16 cellular contexts compared by ENCODE assay signal in the genomic region with DNA sequence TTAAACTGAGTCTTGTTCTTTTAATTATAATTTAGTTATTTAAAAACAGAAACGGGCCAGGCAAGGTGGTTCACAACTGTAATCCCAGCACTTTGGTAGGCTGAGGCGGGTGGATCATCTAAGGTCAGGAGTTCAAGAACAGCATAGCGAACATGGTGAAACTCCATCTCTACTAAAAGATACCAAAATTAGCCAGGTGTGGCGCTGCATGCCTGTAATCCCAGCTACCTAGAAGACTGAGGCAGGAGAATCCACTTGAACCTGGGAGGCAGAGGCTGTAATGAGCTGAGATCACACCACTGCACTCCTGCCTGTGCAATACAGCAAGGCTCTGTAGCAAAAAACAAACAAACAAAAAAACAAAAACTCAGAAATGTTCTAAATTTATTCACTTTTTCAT.
DNase-seq lines count a peak whose midpoint lies in the region; ATAC-seq, FAIRE-seq and TF ChIP-seq lines count a peak whose summit lies in the region.
"Had no signal": no experiment of that assay in that cellular context is flagged by ENCODE, and none has a peak within 500 bp of the region (broad histone marks: within the 10 kb centered on the region; RNA-seq: fewer than 3 reads in every experiment).

No MANE protein-coding gene starts in this region.

- DNase-seq in D721Med (ENCODE audit: insufficient read length, low spot score), result no peak
- peak; percentile 5 for DNase-seq in PC-3
- peak; percentile 45 for DNase-seq in mesendoderm
- no peak for DNase-seq in NCI-H2081 (lab: John Stamatoyannopoulos, UW)
- DNase-seq: DMS 273 treated with DMSO at 0.1 percent for 48 hours, NCI-H1436 treated with DMSO at 0.1 percent for 48 hours, NCI-H2107, NCI-H226, NCI-H526 treated with DMSO at 0.1 percent for 48 hours, T-helper 2 cell had no signal

- no peak overlapping the region for H3K23ac ChIP-seq in mesendoderm (ENCODE audit: low read length)

- no peaks in the 10 kb centered on the region for H3K4me1 ChIP-seq in PC-3 (ENCODE audit: insufficient read depth, low read length)
- H3K4me1 ChIP-seq in mesendoderm (ENCODE audit: control insufficient read depth, low read depth, low read length), result no peaks in the 10 kb centered on the region

- POLR2A ChIA-PET in PC-3 (lab: Charles Lee; ENCODE audit: unreplicated experiment), result no interaction called here

- TF ChIP-seq CTCF in D721Med (IDR thresholded peaks at IDR 0.05; ENCODE audit: insufficient read depth, missing control alignments), result peak; percentile 11
- TF ChIP-seq CTCF in PC-3 (conservative IDR thresholded peaks at IDR 0.05; ENCODE audit: low read depth, low read length), result peak; percentile 52

- H2BK120ac ChIP-seq in mesendoderm (ENCODE audit: low read depth, low read length), result no peak overlapping the region

- no TSS peak for BruUV-seq in PC-3 (replicated peaks; lab: Mats Ljungman, UMichigan)

- H2AFZ ChIP-seq in PC-3 (ENCODE audit: low read length), result no peak overlapping the region

- no peaks in the 10 kb centered on the region for H4K20me1 ChIP-seq in PC-3 (ENCODE audit: low read length)

- intact Hi-C loops in PC-3 (cut with micrococcal nuclease), result no loop called here

- H2BK15ac ChIP-seq in mesendoderm (replicated peaks; ENCODE audit: low read depth), result no peak overlapping the region

- CTCF ChIA-PET in PC-3 (lab: Charles Lee), result interaction anchor here (0.6 kb wide), 1 partner anchor 63 kb away, joined by 4 read pairs; no protein-coding TSS in a partner anchor

- H3K9me3 ChIP-seq in PC-3 (ENCODE audit: low read length), result no peaks in the 10 kb centered on the region

- H3K79me2 ChIP-seq in PC-3 (ENCODE audit: low read length) (no peaks in the 10 kb centered on the region), mesendoderm (ENCODE audit: control insufficient read depth, insufficient read depth, low read length) (no peaks in the 10 kb centered on the region)

- H3K56ac ChIP-seq in mesendoderm (ENCODE audit: low read length), result no peak overlapping the region

- H3K4me3 ChIP-seq in PC-3 (ENCODE audit: low read length) (no peak overlapping the region), mesendoderm (ENCODE audit: low read length) (no peak overlapping the region)

- H3K27me3 ChIP-seq in PC-3 (ENCODE audit: low read length), result no peaks in the 10 kb centered on the region
- H3K27me3 ChIP-seq in mesendoderm (ENCODE audit: insufficient read depth, low read length, poor library complexity), result no peaks in the 10 kb centered on the region

- no peak overlapping the region for H4K8ac ChIP-seq in mesendoderm (ENCODE audit: low read depth, low read length)

- no peak overlapping the region for H3K18ac ChIP-seq in mesendoderm (ENCODE audit: low read length)

- H3K27ac ChIP-seq in PC-3 (ENCODE audit: low read length) (no peak overlapping the region), mesendoderm (ENCODE audit: low read depth, low read length) (no peak overlapping the region)
- H3K27ac ChIP-seq: KMS-11 had no signal

- no peak for TF ChIP-seq EP300 in Ishikawa (IDR thresholded peaks at IDR 0.05; ENCODE audit: borderline replicate concordance)

- H3K4me2 ChIP-seq in PC-3 (ENCODE audit: low read length), result no peak overlapping the region
- no peak overlapping the region for H3K4me2 ChIP-seq in mesendoderm (ENCODE audit: low read length)
- H3K4me2 ChIP-seq: KMS-11 had no signal

- no peaks in the 10 kb centered on the region for H3K79me1 ChIP-seq in mesendoderm (ENCODE audit: low read length)

- no CpG with 5 or more reads among the region's 4 CpGs for WGBS in mesendoderm (ENCODE audit: extremely low coverage, insufficient coverage, low lambda C conversion rate)

- no peak for FAIRE-seq in D721Med (lab: Jason Lieb, UNC)

- no peak overlapping the region for H3K4ac ChIP-seq in mesendoderm (ENCODE audit: low read depth, low read length)

- ATAC-seq in PC-3 (no peak), HG03521 (IDR thresholded peaks at IDR 0.05; ENCODE audit: unreplicated experiment) (no peak), HG03175 (IDR thresholded peaks at IDR 0.05; ENCODE audit: unreplicated experiment) (no peak), GM18867 (IDR thresholded peaks at IDR 0.05; ENCODE audit: unreplicated experiment) (no peak)
- ATAC-seq: HCT116 had no signal

- no peaks in the 10 kb centered on the region for H3K9me2 ChIP-seq in PC-3 (replicated peaks; ENCODE audit: low read length)

- no peak overlapping the region for H3K9ac ChIP-seq in PC-3 (ENCODE audit: low read length)
- no peak overlapping the region for H3K9ac ChIP-seq in mesendoderm (ENCODE audit: low read length)
- H3K9ac ChIP-seq: KMS-11 had no signal

- H2AK5ac ChIP-seq in mesendoderm (ENCODE audit: low read length), result no peak overlapping the region

- H3K36me3 ChIP-seq in PC-3 (ENCODE audit: low read depth, low read length) (no peaks in the 10 kb centered on the region), mesendoderm (ENCODE audit: control insufficient read depth, insufficient read depth, low read length) (no peaks in the 10 kb centered on the region)

- H4K5ac ChIP-seq in mesendoderm (ENCODE audit: low read length), result no peak overlapping the region

- TF ChIP-seq RAD21 in Ishikawa (IDR thresholded peaks at IDR 0.05; ENCODE audit: low read depth), result peak; percentile 9; the same call in 1 of the 2 replicates

- H3F3A ChIP-seq in PC-3 (ENCODE audit: low read length, unreplicated experiment), result no peaks in the 10 kb centered on the region

- H2BK5ac ChIP-seq in mesendoderm (ENCODE audit: low read length), result no peak overlapping the region

TF ChIP-seq in Ishikawa, 13 proteins besides CTCF, POLR2A, EP300 and RAD21:
- no peak for TF ChIP-seq NFIC (IDR thresholded peaks at IDR 0.05)
- TF ChIP-seq, protein P1, sequence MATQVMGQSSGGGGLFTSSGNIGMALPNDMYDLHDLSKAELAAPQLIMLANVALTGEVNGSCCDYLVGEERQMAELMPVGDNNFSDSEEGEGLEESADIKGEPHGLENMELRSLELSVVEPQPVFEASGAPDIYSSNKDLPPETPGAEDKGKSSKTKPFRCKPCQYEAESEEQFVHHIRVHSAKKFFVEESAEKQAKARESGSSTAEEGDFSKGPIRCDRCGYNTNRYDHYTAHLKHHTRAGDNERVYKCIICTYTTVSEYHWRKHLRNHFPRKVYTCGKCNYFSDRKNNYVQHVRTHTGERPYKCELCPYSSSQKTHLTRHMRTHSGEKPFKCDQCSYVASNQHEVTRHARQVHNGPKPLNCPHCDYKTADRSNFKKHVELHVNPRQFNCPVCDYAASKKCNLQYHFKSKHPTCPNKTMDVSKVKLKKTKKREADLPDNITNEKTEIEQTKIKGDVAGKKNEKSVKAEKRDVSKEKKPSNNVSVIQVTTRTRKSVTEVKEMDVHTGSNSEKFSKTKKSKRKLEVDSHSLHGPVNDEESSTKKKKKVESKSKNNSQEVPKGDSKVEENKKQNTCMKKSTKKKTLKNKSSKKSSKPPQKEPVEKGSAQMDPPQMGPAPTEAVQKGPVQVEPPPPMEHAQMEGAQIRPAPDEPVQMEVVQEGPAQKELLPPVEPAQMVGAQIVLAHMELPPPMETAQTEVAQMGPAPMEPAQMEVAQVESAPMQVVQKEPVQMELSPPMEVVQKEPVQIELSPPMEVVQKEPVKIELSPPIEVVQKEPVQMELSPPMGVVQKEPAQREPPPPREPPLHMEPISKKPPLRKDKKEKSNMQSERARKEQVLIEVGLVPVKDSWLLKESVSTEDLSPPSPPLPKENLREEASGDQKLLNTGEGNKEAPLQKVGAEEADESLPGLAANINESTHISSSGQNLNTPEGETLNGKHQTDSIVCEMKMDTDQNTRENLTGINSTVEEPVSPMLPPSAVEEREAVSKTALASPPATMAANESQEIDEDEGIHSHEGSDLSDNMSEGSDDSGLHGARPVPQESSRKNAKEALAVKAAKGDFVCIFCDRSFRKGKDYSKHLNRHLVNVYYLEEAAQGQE (IDR thresholded peaks at IDR 0.05; ENCODE audit: low read depth), result no peak
- TF ChIP-seq, protein P2, sequence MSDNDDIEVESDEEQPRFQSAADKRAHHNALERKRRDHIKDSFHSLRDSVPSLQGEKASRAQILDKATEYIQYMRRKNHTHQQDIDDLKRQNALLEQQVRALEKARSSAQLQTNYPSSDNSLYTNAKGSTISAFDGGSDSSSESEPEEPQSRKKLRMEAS (IDR thresholded peaks at IDR 0.05), result no peak
- TF ChIP-seq, protein P3, sequence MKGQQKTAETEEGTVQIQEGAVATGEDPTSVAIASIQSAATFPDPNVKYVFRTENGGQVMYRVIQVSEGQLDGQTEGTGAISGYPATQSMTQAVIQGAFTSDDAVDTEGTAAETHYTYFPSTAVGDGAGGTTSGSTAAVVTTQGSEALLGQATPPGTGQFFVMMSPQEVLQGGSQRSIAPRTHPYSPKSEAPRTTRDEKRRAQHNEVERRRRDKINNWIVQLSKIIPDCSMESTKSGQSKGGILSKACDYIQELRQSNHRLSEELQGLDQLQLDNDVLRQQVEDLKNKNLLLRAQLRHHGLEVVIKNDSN (IDR thresholded peaks at IDR 0.05), result no peak
- TF ChIP-seq YY1 (IDR thresholded peaks at IDR 0.05; ENCODE audit: low read depth), result no peak
- no peak for TF ChIP-seq TCF12 (IDR thresholded peaks at IDR 0.05; ENCODE audit: low read depth)
- no peak for TF ChIP-seq CEBPB (IDR thresholded peaks at IDR 0.05)
- no peak for TF ChIP-seq ZBTB7A (IDR thresholded peaks at IDR 0.05; ENCODE audit: low read depth)
- TF ChIP-seq TAF1 (IDR thresholded peaks at IDR 0.05; ENCODE audit: low read depth), result no peak
- TF ChIP-seq CREB1 (IDR thresholded peaks at IDR 0.05; ENCODE audit: low read depth), result no peak

Comparison
In these comparisons a context has a peak if more than half of its experiments do, and no peak if none do; other contexts are left out.
1. DNase-seq: peak in PC-3 (single experiment) and mesendoderm (single experiment); none in D721Med (single experiment) and NCI-H2081 (0 of 2).